In genomic region chr19:42248270-42249148, GRCh38 we compare ENCODE assay signal across 14 cellular contexts. TPM values are rescaled to one million over a fixed set of nuclear protein-coding genes. Genes with fewer than 3 reads are reported as not detected.
DNase-seq lines count a peak whose midpoint lies in the region; ATAC-seq, FAIRE-seq and TF ChIP-seq lines count a peak whose summit lies in the region.
"Had no signal": no experiment of that assay in that cellular context is flagged by ENCODE, and none has a peak within 500 bp of the region (broad histone marks: within the 10 kb centered on the region; RNA-seq: fewer than 3 reads in every experiment).

No MANE protein-coding gene starts in this region.

- H3K4me2 ChIP-seq in HepG2 (ENCODE audit: low read depth, low read length) (no peak overlapping the region), mesenchymal stem cell (ENCODE audit: low read length, poor library complexity, severe bottlenecking) (no peak overlapping the region), mesendoderm (ENCODE audit: low read length) (no peak overlapping the region)

- no peak overlapping the region for H2BK5ac ChIP-seq in mesenchymal stem cell (ENCODE audit: low read depth, low read length, poor library complexity, severe bottlenecking)
- H2BK5ac ChIP-seq in mesendoderm (ENCODE audit: low read length) = no peak overlapping the region

- no peak overlapping the region for H3K56ac ChIP-seq in mesendoderm (ENCODE audit: low read length)

- H2AK5ac ChIP-seq in mesenchymal stem cell (ENCODE audit: low read length, severe bottlenecking) (no peak overlapping the region), mesendoderm (ENCODE audit: low read length) (no peak overlapping the region)

- no peak for DNase-seq in HepG2 (ENCODE audit: low spot score)
- no peak for DNase-seq in right lobe of liver
- no peak for DNase-seq in ascending aorta (ENCODE audit: low spot score in 2 of 2)
- no peak for DNase-seq in mesenchymal stem cell
- no peak for DNase-seq in ACHN
- DNase-seq in SW 1271 (lab: John Stamatoyannopoulos, UW) = no peak
- no peak for DNase-seq in KG1 (lab: John Stamatoyannopoulos, UW)
- DNase-seq in mesendoderm = no peak
- DNase-seq: activated effector memory CD4-positive, alpha-beta T cell treated with Interleukin-2 at 50 U/mL for 16 hours; COR-L47; esophagus squamous epithelium; NCI-H2029 treated with DMSO at 0.1 percent for 48 hours; NCI-H510A treated with DMSO at 0.1 percent for 48 hours; SIG-M5 had no signal

- in situ Hi-C loops in HepG2 (cut with HindIII; ENCODE audit: extremely low pct_ligation_motif_present, low pct_unique_long_range_greater_than_20kb) = no loop called here
- in situ Hi-C loops in ACHN (cut with HindIII; ENCODE audit: low pct_ligation_motif_present, low pct_unique_long_range_greater_than_20kb, low sequenced_read_pairs) = no loop called here

- no peak overlapping the region for H2BK12ac ChIP-seq in mesenchymal stem cell (ENCODE audit: low read length in 2 of 2)

- peak overlapping the region; percentile 49 for H4K8ac ChIP-seq in mesenchymal stem cell (ENCODE audit: low read length)
- H4K8ac ChIP-seq in mesendoderm (ENCODE audit: low read depth, low read length) = no peak overlapping the region

- H3K27me3 ChIP-seq in HepG2 (ENCODE audit: control insufficient read depth in 1 of 2, insufficient read depth in 2 of 2, low read length in 2 of 2) (no peaks in the 10 kb centered on the region; a peak in 1 of 5 replicates), right lobe of liver (no peaks in the 10 kb centered on the region), ascending aorta (no peaks in the 10 kb centered on the region), mesenchymal stem cell (ENCODE audit: control insufficient read depth in 1 of 2, insufficient read depth in 1 of 2, low read length in 2 of 2) (no peaks in the 10 kb centered on the region), mesendoderm (ENCODE audit: insufficient read depth, low read length, poor library complexity) (no peaks in the 10 kb centered on the region)
- H3K27me3 ChIP-seq: esophagus squamous epithelium had no signal

- no peak for TF ChIP-seq RAD21 in HepG2 (CRISPR knock-in tag; IDR thresholded peaks at IDR 0.05)

- peaks cover 7 to 32% of the 10 kb centered on the region in 2 experiments; a peak in 3 of 5 replicates for H3K36me3 ChIP-seq in HepG2 (replicated peaks in 1 of 2; ENCODE audit: control insufficient read depth in 1 of 2, insufficient read depth in 2 of 2, low read length in 2 of 2)
- peaks cover 0 to 16% (median 5%) of the 10 kb centered on the region in 4 donors for H3K36me3 ChIP-seq in right lobe of liver
- H3K36me3 ChIP-seq in ascending aorta = peaks cover 6 to 18% of the 10 kb centered on the region in 2 donors
- H3K36me3 ChIP-seq in mesenchymal stem cell (ENCODE audit: control insufficient read depth in 1 of 2, insufficient read depth in 2 of 2, low read depth in 1 of 2, low read length in 2 of 2) = peaks cover 14 to 55% of the 10 kb centered on the region in 2 experiments
- peaks cover 8% of the 10 kb centered on the region for H3K36me3 ChIP-seq in mesendoderm (ENCODE audit: control insufficient read depth, insufficient read depth, low read length)

- H2BK15ac ChIP-seq in mesenchymal stem cell (ENCODE audit: low read depth, poor library complexity, severe bottlenecking) (no peak overlapping the region), mesendoderm (replicated peaks; ENCODE audit: low read depth) (no peak overlapping the region)

- H2BK120ac ChIP-seq in mesenchymal stem cell (ENCODE audit: low read depth, low read length) (peak overlapping the region; percentile 23), mesendoderm (ENCODE audit: low read depth, low read length) (no peak overlapping the region)

- ATAC-seq in HepG2 (no peak), right lobe of liver (no peak)

- POLR2A ChIA-PET in HepG2 (lab: Yijun Ruan, JAX) = interaction anchor here (0.5 to 6.6 kb wide), 4 partner anchors 11 to 57 kb away, joined by 3 to 117 read pairs (median 14); no protein-coding TSS in a partner anchor

- intact Hi-C loops in HepG2 (cut with micrococcal nuclease; ENCODE audit: unreplicated experiment) = no loop called here
- intact Hi-C loops in right lobe of liver (cut with DNase I) = loop anchor here in 1 of 2 donors (10.0 kb wide), 1 partner anchor 46 kb away; no protein-coding TSS in a partner anchor
- intact Hi-C loops in ascending aorta (cut with DNase I) = no loop called here

- FAIRE-seq in HepG2 (lab: Jason Lieb, UNC) = no peak

- peaks cover 21% of the 10 kb centered on the region for H3K79me1 ChIP-seq in mesenchymal stem cell (replicated peaks; ENCODE audit: low read length, poor library complexity, severe bottlenecking)
- peaks cover 21% of the 10 kb centered on the region for H3K79me1 ChIP-seq in mesendoderm (ENCODE audit: low read length)

- TF ChIP-seq POLR2A in HepG2 (IDR thresholded peaks at IDR 0.05; ENCODE audit: insufficient read depth in 1 of 2, low read depth in 2 of 2, low read length in 2 of 2) = no peak; a peak in 1 of 4 replicates
- no peak for TF ChIP-seq POLR2A in right lobe of liver (IDR thresholded peaks at IDR 0.05)

- TF ChIP-seq EP300 in HepG2 (IDR thresholded peaks at IDR 0.05; ENCODE audit: low read depth in 2 of 2, low read length in 2 of 2) (no peak), HepG2 (CRISPR knock-in tag; IDR thresholded peaks at IDR 0.05; ENCODE audit: borderline replicate concordance) (no peak)

- H3K79me2 ChIP-seq in HepG2 (ENCODE audit: insufficient read depth, low read length) (peaks cover 35% of the 10 kb centered on the region), mesendoderm (ENCODE audit: control insufficient read depth, insufficient read depth, low read length) (peaks cover 29% of the 10 kb centered on the region)

- no peak for TF ChIP-seq CTCF in HepG2 (CRISPR knock-in tag; IDR thresholded peaks at IDR 0.05)
- TF ChIP-seq CTCF in right lobe of liver (IDR thresholded peaks at IDR 0.05) = no peak
- TF ChIP-seq CTCF in ascending aorta (IDR thresholded peaks at IDR 0.05) = no peak

- no peak overlapping the region for H3K14ac ChIP-seq in mesenchymal stem cell (ENCODE audit: low read length in 2 of 2)

- peaks cover 50% of the 10 kb centered on the region for H4K20me1 ChIP-seq in HepG2 (ENCODE audit: insufficient read depth, low read length)

- CTCF ChIA-PET in HepG2 (lab: Yijun Ruan, JAX; ENCODE audit: low intra/inter-chr PET ratio, low total read pairs) = no interaction called here

- H4K91ac ChIP-seq in mesenchymal stem cell (ENCODE audit: low read length) = no peak overlapping the region

- no peak overlapping the region for H3K4me3 ChIP-seq in HepG2 (replicated peaks in 1 of 3; ENCODE audit: insufficient read depth in 1 of 3, low read depth in 2 of 3, low read length in 3 of 3)
- H3K4me3 ChIP-seq in right lobe of liver = no peak overlapping the region
- H3K4me3 ChIP-seq in ascending aorta = no peak overlapping the region
- peak overlapping the region in 1 of 2 experiments; percentile 20 for H3K4me3 ChIP-seq in mesenchymal stem cell (ENCODE audit: insufficient read depth in 1 of 2, low read depth in 1 of 2, low read length in 2 of 2)
- H3K4me3 ChIP-seq in mesendoderm (ENCODE audit: low read length) = no peak overlapping the region
- H3K4me3 ChIP-seq: esophagus squamous epithelium had no signal

- H2AFZ ChIP-seq in HepG2 (ENCODE audit: low read length) = no peak overlapping the region
- H2AFZ ChIP-seq in mesenchymal stem cell (ENCODE audit: low read depth, low read length) = no peak overlapping the region

- no peak overlapping the region for H4K5ac ChIP-seq in mesendoderm (ENCODE audit: low read length)

- H3K9ac ChIP-seq in HepG2 (ENCODE audit: insufficient read depth, low read depth, low read length) (no peak overlapping the region), mesenchymal stem cell (ENCODE audit: low read length) (no peak overlapping the region), mesendoderm (ENCODE audit: low read length) (no peak overlapping the region)

- 97% methylated on average over 40 of the region's 41 CpGs for WGBS in HepG2 (ENCODE audit: low lambda C conversion rate)
- WGBS in right lobe of liver (ENCODE audit: insufficient coverage, low coverage, low lambda C conversion rate, missing lambda C conversion rate) = 85% methylated on average over 13 of the region's 41 CpGs
- WGBS in mesenchymal stem cell = 98% methylated on average over 41 of the region's 41 CpGs
- no CpG with 5 or more reads among the region's 41 CpGs for WGBS in mesendoderm (ENCODE audit: extremely low coverage, insufficient coverage, low lambda C conversion rate)

- H3K27ac ChIP-seq in HepG2 (ENCODE audit: extremely low read length, insufficient read depth, low read length) = no peak overlapping the region
- H3K27ac ChIP-seq in right lobe of liver = no peak overlapping the region
- H3K27ac ChIP-seq in ascending aorta = peak overlapping the region; percentile 97 to 99
- no peak overlapping the region for H3K27ac ChIP-seq in mesenchymal stem cell (ENCODE audit: low read length, poor library complexity, severe bottlenecking)
- no peak overlapping the region for H3K27ac ChIP-seq in mesendoderm (ENCODE audit: low read depth, low read length)

- H3K23ac ChIP-seq in mesenchymal stem cell (ENCODE audit: low read length in 2 of 2) (no peak overlapping the region), mesendoderm (ENCODE audit: low read length) (no peak overlapping the region)

- H3K9me3 ChIP-seq in HepG2 (ENCODE audit: low read length) (no peaks in the 10 kb centered on the region), right lobe of liver (no peaks in the 10 kb centered on the region), ascending aorta (no peaks in the 10 kb centered on the region), mesenchymal stem cell (ENCODE audit: control insufficient read depth, low read length) (no peaks in the 10 kb centered on the region)
- H3K9me3 ChIP-seq: esophagus squamous epithelium had no signal

- BruUV-seq in HepG2 (replicated peaks; lab: Mats Ljungman, UMichigan) = no TSS peak

- H3K18ac ChIP-seq in mesenchymal stem cell (ENCODE audit: low read depth in 1 of 2, low read length in 2 of 2) (no peak overlapping the region), mesendoderm (ENCODE audit: low read length) (no peak overlapping the region)

- H3K4ac ChIP-seq in mesenchymal stem cell (ENCODE audit: low read depth in 1 of 2, low read length in 2 of 2) (no peak overlapping the region), mesendoderm (ENCODE audit: low read depth, low read length) (no peak overlapping the region)

- H3K4me1 ChIP-seq in HepG2 (ENCODE audit: insufficient read depth, low read length) (peaks cover 70% of the 10 kb centered on the region), right lobe of liver (peaks cover 0 to 30% (median 11%) of the 10 kb centered on the region in 4 donors), ascending aorta (peaks cover 30 to 60% of the 10 kb centered on the region in 2 donors), mesenchymal stem cell (ENCODE audit: control insufficient read depth, insufficient read depth, low read depth, low read length) (peaks cover 48% of the 10 kb centered on the region), mesendoderm (ENCODE audit: control insufficient read depth, low read depth, low read length) (peaks cover 11% of the 10 kb centered on the region)

RNA-seq across cellular contexts. Expression of gene GSK3A, which starts 6.1 kb away (rescaled TPM):
- 14.8 and 16.9 TPM in 2 replicates for total RNA-seq in HepG2 (2016; rRNA removed; fragmentation: Illumina TruSeq; extraction: Trizol)
- 16.1 and 22.9 TPM in 2 replicates for total RNA-seq in HepG2 (2016; cell fraction: cytosol; rRNA removed; fragmentation: Illumina TruSeq; extraction: Trizol; ENCODE audit: low read depth)
- 11.4 and 17.4 TPM in 2 replicates for total RNA-seq in HepG2 (2016; cell fraction: insoluble cytoplasmic fraction; rRNA removed; fragmentation: Illumina TruSeq; extraction: Trizol)
- 31.4 and 34.4 TPM in 2 replicates for total RNA-seq in HepG2 (2016; cell fraction: membrane; rRNA removed; fragmentation: Illumina TruSeq; extraction: Trizol)
- 9.7 and 11.2 TPM in 2 replicates for total RNA-seq in HepG2 (2016; cell fraction: nucleus; rRNA removed; fragmentation: Illumina TruSeq; extraction: Trizol)
- polyA plus RNA-seq in HepG2 (2011; rRNA removed) = 52.5 and 56.5 TPM in 2 replicates
- polyA plus RNA-seq in HepG2 (2011; cell fraction: cytosol; rRNA removed) = 33.8 and 36.7 TPM in 2 replicates
- 33.5 and 34.5 TPM in 2 replicates for polyA plus RNA-seq in HepG2 (2011; cell fraction: nucleus; rRNA removed)
- polyA plus RNA-seq in HepG2 (2012) = 25.2 and 25.7 TPM in 2 replicates
- 41.6 and 46.1 TPM in 2 replicates for polyA plus RNA-seq in HepG2 (2016; cell fraction: cytosol; fragmentation: Illumina TruSeq; extraction: Trizol; ENCODE audit: low read depth)
- polyA plus RNA-seq in HepG2 (2016; cell fraction: insoluble cytoplasmic fraction; fragmentation: Illumina TruSeq; extraction: Trizol; ENCODE audit: low read depth) = 45.9 and 55.0 TPM in 2 replicates
- polyA plus RNA-seq in HepG2 (2016; cell fraction: membrane; fragmentation: Illumina TruSeq; extraction: Trizol; ENCODE audit: low read depth) = 67.9 and 73.5 TPM in 2 replicates
- 44.2 and 47.7 TPM in 2 replicates for polyA plus RNA-seq in HepG2 (2016; cell fraction: nucleus; fragmentation: Illumina TruSeq; extraction: Trizol; ENCODE audit: insufficient read depth, low read depth)
- 34.3 and 51.6 TPM in 2 replicates for polyA minus RNA-seq in HepG2 (2011; rRNA and poly(A)+ RNA removed; ENCODE audit: low replicate concordance)
- 9.1 and 14.1 TPM in 2 replicates for polyA minus RNA-seq in HepG2 (2011; cell fraction: cytosol; rRNA and poly(A)+ RNA removed)
- 5.2 and 6.8 TPM in 2 replicates for polyA minus RNA-seq in HepG2 (2011; cell fraction: nucleus; rRNA and poly(A)+ RNA removed)
- total RNA-seq in right lobe of liver = 10 to 100 TPM; 12.3 to 14.8 (median 13.5) TPM
- total RNA-seq in ascending aorta = 27.0 TPM
- polyA plus RNA-seq in mesenchymal stem cell (2013, experiment 1 of 2) = 60.9 TPM
- 57.5 TPM for polyA plus RNA-seq in mesenchymal stem cell (2013, experiment 2 of 2)
- 71.8 TPM for polyA plus RNA-seq in mesendoderm (2013, experiment 1 of 2)
- polyA plus RNA-seq in mesendoderm (2013, experiment 2 of 2) = 66.5 TPM

RNA-seq across cellular contexts. Expression of gene ERF, which starts 6.4 kb away (rescaled TPM):
- total RNA-seq in HepG2 (2016; rRNA removed; fragmentation: Illumina TruSeq; extraction: Trizol) = 43.2 and 67.1 TPM in 2 replicates
- total RNA-seq in HepG2 (2016; cell fraction: cytosol; rRNA removed; fragmentation: Illumina TruSeq; extraction: Trizol; ENCODE audit: low read depth) = 54.9 and 66.8 TPM in 2 replicates
- total RNA-seq in HepG2 (2016; cell fraction: insoluble cytoplasmic fraction; rRNA removed; fragmentation: Illumina TruSeq; extraction: Trizol) = 35.3 and 68.2 TPM in 2 replicates
- 104 and 115 TPM in 2 replicates for total RNA-seq in HepG2 (2016; cell fraction: membrane; rRNA removed; fragmentation: Illumina TruSeq; extraction: Trizol)
- total RNA-seq in HepG2 (2016; cell fraction: nucleus; rRNA removed; fragmentation: Illumina TruSeq; extraction: Trizol) = 31.2 and 38.3 TPM in 2 replicates
- polyA plus RNA-seq in HepG2 (2011; rRNA removed) = 62.5 and 69.9 TPM in 2 replicates
- polyA plus RNA-seq in HepG2 (2011; cell fraction: cytosol; rRNA removed) = 36.9 and 45.9 TPM in 2 replicates
- 109 and 170 TPM in 2 replicates for polyA plus RNA-seq in HepG2 (2011; cell fraction: nucleus; rRNA removed)
- polyA plus RNA-seq in HepG2 (2012) = 38.4 and 44.3 TPM in 2 replicates
- polyA plus RNA-seq in HepG2 (2016; cell fraction: cytosol; fragmentation: Illumina TruSeq; extraction: Trizol; ENCODE audit: low read depth) = 30.4 TPM in 2 replicates
- polyA plus RNA-seq in HepG2 (2016; cell fraction: insoluble cytoplasmic fraction; fragmentation: Illumina TruSeq; extraction: Trizol; ENCODE audit: low read depth) = 56.4 and 79.4 TPM in 2 replicates
- polyA plus RNA-seq in HepG2 (2016; cell fraction: membrane; fragmentation: Illumina TruSeq; extraction: Trizol; ENCODE audit: low read depth) = 55.2 and 69.1 TPM in 2 replicates
- polyA plus RNA-seq in HepG2 (2016; cell fraction: nucleus; fragmentation: Illumina TruSeq; extraction: Trizol; ENCODE audit: insufficient read depth, low read depth) = 77.4 and 89.7 TPM in 2 replicates
- 39.2 and 85.5 TPM in 2 replicates for polyA minus RNA-seq in HepG2 (2011; rRNA and poly(A)+ RNA removed; ENCODE audit: low replicate concordance)
- polyA minus RNA-seq in HepG2 (2011; cell fraction: cytosol; rRNA and poly(A)+ RNA removed) = 38.3 and 50.2 TPM in 2 replicates
- polyA minus RNA-seq in HepG2 (2011; cell fraction: nucleus; rRNA and poly(A)+ RNA removed) = 40.9 and 56.5 TPM in 2 replicates
- 10 to 100 TPM; 15.4 to 35.7 (median 30.5) TPM for total RNA-seq in right lobe of liver
- total RNA-seq in ascending aorta = 51.6 TPM
- 57.9 TPM for polyA plus RNA-seq in mesenchymal stem cell (2013, experiment 1 of 2)
- 59.6 TPM for polyA plus RNA-seq in mesenchymal stem cell (2013, experiment 2 of 2)
- polyA plus RNA-seq in mesendoderm (2013, experiment 1 of 2) = 42.7 TPM
- 42.7 TPM for polyA plus RNA-seq in mesendoderm (2013, experiment 2 of 2)

RNA-seq across cellular contexts. Expression of gene CIC, which starts 20.5 kb away (rescaled TPM):
- total RNA-seq in HepG2 (2016; rRNA removed; fragmentation: Illumina TruSeq; extraction: Trizol) (5.4 and 8.0 TPM in 2 replicates), right lobe of liver (10 to 100 TPM; 19.9 to 53.6 (median 35.2) TPM), ascending aorta (247 TPM)
- total RNA-seq in HepG2 (2016; cell fraction: cytosol; rRNA removed; fragmentation: Illumina TruSeq; extraction: Trizol; ENCODE audit: low read depth) = 1.5 and 1.8 TPM in 2 replicates
- 5.2 and 7.8 TPM in 2 replicates for total RNA-seq in HepG2 (2016; cell fraction: insoluble cytoplasmic fraction; rRNA removed; fragmentation: Illumina TruSeq; extraction: Trizol)
- total RNA-seq in HepG2 (2016; cell fraction: membrane; rRNA removed; fragmentation: Illumina TruSeq; extraction: Trizol) = 4.6 and 4.9 TPM in 2 replicates
- 10.4 and 12.3 TPM in 2 replicates for total RNA-seq in HepG2 (2016; cell fraction: nucleus; rRNA removed; fragmentation: Illumina TruSeq; extraction: Trizol)
- 5.9 and 8.3 TPM in 2 replicates for polyA plus RNA-seq in HepG2 (2011; rRNA removed)
- 3.3 and 5.6 TPM in 2 replicates for polyA plus RNA-seq in HepG2 (2011; cell fraction: cytosol; rRNA removed)
- 60.6 and 75.8 TPM in 2 replicates for polyA plus RNA-seq in HepG2 (2011; cell fraction: nucleus; rRNA removed)
- 17.6 and 25.1 TPM in 2 replicates for polyA plus RNA-seq in HepG2 (2012)
- polyA plus RNA-seq in HepG2 (2016; cell fraction: cytosol; fragmentation: Illumina TruSeq; extraction: Trizol; ENCODE audit: low read depth) = 1.7 and 1.9 TPM in 2 replicates
- 10.1 and 16.9 TPM in 2 replicates for polyA plus RNA-seq in HepG2 (2016; cell fraction: insoluble cytoplasmic fraction; fragmentation: Illumina TruSeq; extraction: Trizol; ENCODE audit: low read depth)
- polyA plus RNA-seq in HepG2 (2016; cell fraction: membrane; fragmentation: Illumina TruSeq; extraction: Trizol; ENCODE audit: low read depth) = 5.7 and 6.0 TPM in 2 replicates
- polyA plus RNA-seq in HepG2 (2016; cell fraction: nucleus; fragmentation: Illumina TruSeq; extraction: Trizol; ENCODE audit: insufficient read depth, low read depth) = 61.0 and 65.4 TPM in 2 replicates
- polyA minus RNA-seq in HepG2 (2011; rRNA and poly(A)+ RNA removed; ENCODE audit: low replicate concordance) = 3.6 and 7.9 TPM in 2 replicates
- 9.1 and 10.8 TPM in 2 replicates for polyA minus RNA-seq in HepG2 (2011; cell fraction: cytosol; rRNA and poly(A)+ RNA removed)
- polyA minus RNA-seq in HepG2 (2011; cell fraction: nucleus; rRNA and poly(A)+ RNA removed) = 14.7 and 15.5 TPM in 2 replicates
- 55.2 TPM for polyA plus RNA-seq in mesenchymal stem cell (2013, experiment 1 of 2)
- 52.0 TPM for polyA plus RNA-seq in mesenchymal stem cell (2013, experiment 2 of 2)
- 21.7 TPM for polyA plus RNA-seq in mesendoderm (2013, experiment 1 of 2)
- 22.2 TPM for polyA plus RNA-seq in mesendoderm (2013, experiment 2 of 2)

RNA-seq across cellular contexts. Expression of gene ZNF526, which starts 28.4 kb away (rescaled TPM):
- total RNA-seq in HepG2 (2016; rRNA removed; fragmentation: Illumina TruSeq; extraction: Trizol) (8.4 and 8.5 TPM in 2 replicates), right lobe of liver (1 to 10 TPM; 1.9 to 3.9 (median 3.4) TPM), ascending aorta (7.0 TPM)
- total RNA-seq in HepG2 (2016; cell fraction: cytosol; rRNA removed; fragmentation: Illumina TruSeq; extraction: Trizol; ENCODE audit: low read depth) = 3.2 and 4.1 TPM in 2 replicates
- total RNA-seq in HepG2 (2016; cell fraction: insoluble cytoplasmic fraction; rRNA removed; fragmentation: Illumina TruSeq; extraction: Trizol) = 7.8 and 8.2 TPM in 2 replicates
- 7.8 and 8.0 TPM in 2 replicates for total RNA-seq in HepG2 (2016; cell fraction: membrane; rRNA removed; fragmentation: Illumina TruSeq; extraction: Trizol)
- 5.4 and 6.6 TPM in 2 replicates for total RNA-seq in HepG2 (2016; cell fraction: nucleus; rRNA removed; fragmentation: Illumina TruSeq; extraction: Trizol)
- 3.3 and 4.3 TPM in 2 replicates for polyA plus RNA-seq in HepG2 (2011; rRNA removed)
- 1.6 and 1.7 TPM in 2 replicates for polyA plus RNA-seq in HepG2 (2011; cell fraction: cytosol; rRNA removed)
- polyA plus RNA-seq in HepG2 (2011; cell fraction: nucleus; rRNA removed) = 6.8 and 7.0 TPM in 2 replicates
- 4.9 and 5.8 TPM in 2 replicates for polyA plus RNA-seq in HepG2 (2012)
- 0.61 and 0.84 TPM in 2 replicates for polyA plus RNA-seq in HepG2 (2016; cell fraction: cytosol; fragmentation: Illumina TruSeq; extraction: Trizol; ENCODE audit: low read depth)
- polyA plus RNA-seq in HepG2 (2016; cell fraction: insoluble cytoplasmic fraction; fragmentation: Illumina TruSeq; extraction: Trizol; ENCODE audit: low read depth) = 3.0 and 6.6 TPM in 2 replicates
- polyA plus RNA-seq in HepG2 (2016; cell fraction: membrane; fragmentation: Illumina TruSeq; extraction: Trizol; ENCODE audit: low read depth) = 1.2 and 1.8 TPM in 2 replicates
- polyA plus RNA-seq in HepG2 (2016; cell fraction: nucleus; fragmentation: Illumina TruSeq; extraction: Trizol; ENCODE audit: insufficient read depth, low read depth) = 4.9 and 6.7 TPM in 2 replicates
- polyA minus RNA-seq in HepG2 (2011; rRNA and poly(A)+ RNA removed; ENCODE audit: low replicate concordance) = 12.7 and 19.4 TPM in 2 replicates
- 2.9 and 4.0 TPM in 2 replicates for polyA minus RNA-seq in HepG2 (2011; cell fraction: cytosol; rRNA and poly(A)+ RNA removed)
- 8.8 and 9.3 TPM in 2 replicates for polyA minus RNA-seq in HepG2 (2011; cell fraction: nucleus; rRNA and poly(A)+ RNA removed)
- polyA plus RNA-seq in mesenchymal stem cell (2013, experiment 1 of 2) = 6.4 TPM
- 6.4 TPM for polyA plus RNA-seq in mesenchymal stem cell (2013, experiment 2 of 2)
- polyA plus RNA-seq in mesendoderm (2013, experiment 1 of 2) = 5.9 TPM
- 6.1 TPM for polyA plus RNA-seq in mesendoderm (2013, experiment 2 of 2)

RNA-seq across cellular contexts. Expression of gene DEDD2, which starts 31.0 kb away (rescaled TPM):
- total RNA-seq in HepG2 (2016; rRNA removed; fragmentation: Illumina TruSeq; extraction: Trizol) = 14.7 and 19.2 TPM in 2 replicates
- 9.6 and 10.0 TPM in 2 replicates for total RNA-seq in HepG2 (2016; cell fraction: cytosol; rRNA removed; fragmentation: Illumina TruSeq; extraction: Trizol; ENCODE audit: low read depth)
- 16.1 and 18.5 TPM in 2 replicates for total RNA-seq in HepG2 (2016; cell fraction: insoluble cytoplasmic fraction; rRNA removed; fragmentation: Illumina TruSeq; extraction: Trizol)
- 27.2 and 29.6 TPM in 2 replicates for total RNA-seq in HepG2 (2016; cell fraction: membrane; rRNA removed; fragmentation: Illumina TruSeq; extraction: Trizol)
- total RNA-seq in HepG2 (2016; cell fraction: nucleus; rRNA removed; fragmentation: Illumina TruSeq; extraction: Trizol) = 6.8 and 8.3 TPM in 2 replicates
- polyA plus RNA-seq in HepG2 (2011; rRNA removed) = 24.7 and 26.1 TPM in 2 replicates
- polyA plus RNA-seq in HepG2 (2011; cell fraction: cytosol; rRNA removed) = 25.5 and 32.8 TPM in 2 replicates
- 26.7 and 26.8 TPM in 2 replicates for polyA plus RNA-seq in HepG2 (2011; cell fraction: nucleus; rRNA removed)
- polyA plus RNA-seq in HepG2 (2012) = 11.1 and 19.5 TPM in 2 replicates
- 10.7 and 11.1 TPM in 2 replicates for polyA plus RNA-seq in HepG2 (2016; cell fraction: cytosol; fragmentation: Illumina TruSeq; extraction: Trizol; ENCODE audit: low read depth)
- polyA plus RNA-seq in HepG2 (2016; cell fraction: insoluble cytoplasmic fraction; fragmentation: Illumina TruSeq; extraction: Trizol; ENCODE audit: low read depth) = 19.2 and 19.5 TPM in 2 replicates
- polyA plus RNA-seq in HepG2 (2016; cell fraction: membrane; fragmentation: Illumina TruSeq; extraction: Trizol; ENCODE audit: low read depth) = 23.2 and 25.7 TPM in 2 replicates
- polyA plus RNA-seq in HepG2 (2016; cell fraction: nucleus; fragmentation: Illumina TruSeq; extraction: Trizol; ENCODE audit: insufficient read depth, low read depth) = 16.9 and 21.4 TPM in 2 replicates
- 15.6 and 26.0 TPM in 2 replicates for polyA minus RNA-seq in HepG2 (2011; rRNA and poly(A)+ RNA removed; ENCODE audit: low replicate concordance)
- polyA minus RNA-seq in HepG2 (2011; cell fraction: cytosol; rRNA and poly(A)+ RNA removed) = 6.8 and 8.3 TPM in 2 replicates
- polyA minus RNA-seq in HepG2 (2011; cell fraction: nucleus; rRNA and poly(A)+ RNA removed) = 5.0 and 7.2 TPM in 2 replicates
- 10 to 100 TPM in 5 of 6 experiments, 1 to 10 TPM in 1; 8.1 to 18.0 (median 15.0) TPM for total RNA-seq in right lobe of liver
- total RNA-seq in ascending aorta = 30.2 TPM
- polyA plus RNA-seq in mesenchymal stem cell (2013, experiment 1 of 2) = 17.2 TPM
- 17.0 TPM for polyA plus RNA-seq in mesenchymal stem cell (2013, experiment 2 of 2)
- polyA plus RNA-seq in mesendoderm (2013, experiment 1 of 2) = 18.5 TPM
- polyA plus RNA-seq in mesendoderm (2013, experiment 2 of 2) = 17.7 TPM

Comparison
In these comparisons a context has a peak if more than half of its experiments do, and no peak if none do; other contexts are left out.
1. H3K27ac ChIP-seq: peak in ascending aorta (2 of 2); none in HepG2 (single experiment), right lobe of liver (0 of 3), mesenchymal stem cell (single experiment) and mesendoderm (single experiment).